Comparison of ENCODE assay signal across 20 cellular contexts in the genomic region with DNA sequence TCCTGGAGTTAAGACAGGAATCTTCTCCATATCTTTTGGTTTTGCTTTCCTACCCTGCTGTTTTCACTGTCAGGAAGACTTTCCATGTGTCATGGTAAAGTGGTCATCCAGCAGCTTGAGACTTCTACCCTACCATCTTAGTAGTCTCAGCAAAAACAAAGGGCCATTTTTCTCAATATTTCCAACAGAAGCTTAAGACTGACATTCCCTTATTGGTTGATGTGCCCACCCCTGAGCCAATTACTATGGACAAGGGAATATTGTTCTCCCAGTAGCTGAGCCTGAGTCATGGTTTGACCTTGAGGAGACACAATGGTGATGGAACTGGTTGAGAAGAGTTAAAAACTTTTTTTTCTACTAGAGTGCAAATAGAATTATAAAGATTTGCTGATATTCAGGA.
DNase-seq lines count a peak whose midpoint lies in the region.
"Had no signal": no experiment of that assay in that cellular context is flagged by ENCODE, and none has a peak within 500 bp of the region (broad histone marks: within the 10 kb centered on the region; RNA-seq: fewer than 3 reads in every experiment).

No MANE protein-coding gene starts in this region.

- no peaks in the 10 kb centered on the region for H3K4me1 Mint-ChIP-seq in activated naive CD4-positive, alpha-beta T cell treated with anti-CD3 and anti-CD28 coated beads, Interleukin-2, amount 10 ng/mL, durations not matched to agents 7 days and 5 days
- H3K4me1 Mint-ChIP-seq: CD14-positive monocyte; CD4-positive, alpha-beta memory T cell had no signal

- no peak overlapping the region for H3K4me3 Mint-ChIP-seq in activated naive CD4-positive, alpha-beta T cell treated with anti-CD3 and anti-CD28 coated beads, Interleukin-2, amount 10 ng/mL, durations not matched to agents 7 days and 5 days
- H3K4me3 Mint-ChIP-seq: CD14-positive monocyte; CD4-positive, alpha-beta memory T cell had no signal

- H3K27ac Mint-ChIP-seq in activated naive CD4-positive, alpha-beta T cell treated with anti-CD3 and anti-CD28 coated beads, Interleukin-2, amount 10 ng/mL, durations not matched to agents 7 days and 5 days, result no peak overlapping the region
- H3K27ac Mint-ChIP-seq: CD14-positive monocyte; CD4-positive, alpha-beta memory T cell had no signal

- DNase-seq in COLO829 (ENCODE audit: low spot score) (peak; percentile 57), HT1080 (ENCODE audit: low read depth) (peak; percentile 49), amniotic epithelial cell (ENCODE audit: low read depth) (peak; percentile 10), NCI-H524 treated with DMSO at 0.1 percent for 48 hours (lab: John Stamatoyannopoulos, UW) (no peak), HK-2 (ENCODE audit: unreplicated experiment) (no peak)
- no peak for DNase-seq in activated naive CD4-positive, alpha-beta T cell treated with anti-CD3 and anti-CD28 coated beads, Interleukin-2, amount 10 ng/mL, durations not matched to agents 7 days and 5 days
- DNase-seq: 8988T; ACHN; AML-193; BE2C; Caco-2; CD4-positive, alpha-beta memory T cell; DMS 273 treated with DMSO at 0.1 percent for 48 hours; DMS79; EL; GDM1; GM23248; H7; HCEC 1CT had no signal

- H3K9me3 Mint-ChIP-seq in activated naive CD4-positive, alpha-beta T cell treated with anti-CD3 and anti-CD28 coated beads, Interleukin-2, amount 10 ng/mL, durations not matched to agents 7 days and 5 days, result no peaks in the 10 kb centered on the region
- H3K9me3 Mint-ChIP-seq: CD4-positive, alpha-beta memory T cell had no signal

- peaks cover 9% of the 10 kb centered on the region for H3K36me3 Mint-ChIP-seq in activated naive CD4-positive, alpha-beta T cell treated with anti-CD3 and anti-CD28 coated beads, Interleukin-2, amount 10 ng/mL, durations not matched to agents 7 days and 5 days

- no peaks in the 10 kb centered on the region for H3K27me3 Mint-ChIP-seq in activated naive CD4-positive, alpha-beta T cell treated with anti-CD3 and anti-CD28 coated beads, Interleukin-2, amount 10 ng/mL, durations not matched to agents 7 days and 5 days
- H3K27me3 Mint-ChIP-seq: CD4-positive, alpha-beta memory T cell had no signal

- CTCF ChIA-PET in activated naive CD4-positive, alpha-beta T cell treated with anti-CD3 and anti-CD28 coated beads, Interleukin-2, amount 10 ng/mL, durations not matched to agents 7 days and 5 days (lab: Charles Lee), result no interaction called here

Comparison
In these comparisons a context has a peak if more than half of its experiments do, and no peak if none do; other contexts are left out.
1. DNase-seq: peak in COLO829 (single experiment), HT1080 (single experiment) and amniotic epithelial cell (single experiment); none in NCI-H524 treated with DMSO at 0.1 percent for 48 hours (single experiment), HK-2 (single experiment) and activated naive CD4-positive, alpha-beta T cell treated with anti-CD3 and anti-CD28 coated beads, Interleukin-2, amount 10 ng/mL, durations not matched to agents 7 days and 5 days (single experiment).